Comparison of ENCODE assay signal across 1 cellular context in the genomic region with DNA sequence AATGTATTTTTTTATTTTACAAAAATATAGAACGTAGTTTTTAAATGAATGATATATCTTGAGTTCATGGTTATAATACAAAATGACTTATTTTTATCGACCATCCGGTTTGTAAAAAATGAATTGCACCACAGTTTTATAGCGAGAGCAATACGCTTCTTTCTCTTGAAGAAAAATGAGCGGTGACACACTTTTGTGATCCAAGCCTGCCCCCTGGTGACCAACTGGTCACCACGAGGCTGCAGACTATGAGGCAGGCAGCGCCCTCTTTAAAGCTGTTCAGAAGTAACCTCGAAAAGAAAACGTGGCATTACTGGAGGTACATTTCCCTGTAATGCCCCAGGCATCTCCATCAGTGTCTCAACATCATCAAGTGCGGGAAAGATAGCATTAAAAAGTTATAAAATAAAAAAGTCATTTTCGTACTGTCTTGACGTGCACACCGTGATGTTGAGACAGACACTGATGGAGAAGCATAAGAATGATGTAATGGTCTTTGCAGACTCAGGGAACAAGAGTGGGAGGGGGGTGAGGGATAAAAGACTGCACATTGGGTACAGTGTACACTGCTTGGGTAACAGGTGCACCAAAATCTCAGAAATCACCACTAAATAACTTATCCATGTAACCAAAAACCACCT.
TF ChIP-seq lines count a peak whose summit lies in the region.

No MANE protein-coding gene starts in this region.

TF ChIP-seq in SK-N-SH, 30 proteins besides CTCF, POLR2A, EP300 and RAD21 (continued from another document):
- TF ChIP-seq REST (IDR thresholded peaks at IDR 0.05; ENCODE audit: low read depth, low read length): no peak
- peak; percentile 98 for TF ChIP-seq SMC3 (IDR thresholded peaks at IDR 0.05; ENCODE audit: low read depth, low read length)
- no peak for TF ChIP-seq FOXJ3 (CRISPR knock-in tag; IDR thresholded peaks at IDR 0.05)
- TF ChIP-seq GATA2 (CRISPR knock-in tag; IDR thresholded peaks at IDR 0.05): no peak
- no peak for TF ChIP-seq EZH2phosphoT487 (IDR thresholded peaks at IDR 0.05; ENCODE audit: borderline replicate concordance, low read depth)
- TF ChIP-seq TCF12 (IDR thresholded peaks at IDR 0.05): no peak
- TF ChIP-seq ELF1 (IDR thresholded peaks at IDR 0.05): no peak
- TF ChIP-seq RCOR1 (IDR thresholded peaks at IDR 0.05; ENCODE audit: low read length): no peak
- no peak for TF ChIP-seq JUND (IDR thresholded peaks at IDR 0.05)
- no peak for TF ChIP-seq RXRA (IDR thresholded peaks at IDR 0.05; ENCODE audit: borderline replicate concordance, low read depth)
- TF ChIP-seq USF2 (IDR thresholded peaks at IDR 0.05; ENCODE audit: borderline replicate concordance, low read depth, low read length): no peak
- no peak for TF ChIP-seq YY1 (IDR thresholded peaks at IDR 0.05; ENCODE audit: low read depth)
- no peak for TF ChIP-seq IRF3 (IDR thresholded peaks at IDR 0.05; ENCODE audit: low read depth, low read length)
- TF ChIP-seq, protein P1, sequence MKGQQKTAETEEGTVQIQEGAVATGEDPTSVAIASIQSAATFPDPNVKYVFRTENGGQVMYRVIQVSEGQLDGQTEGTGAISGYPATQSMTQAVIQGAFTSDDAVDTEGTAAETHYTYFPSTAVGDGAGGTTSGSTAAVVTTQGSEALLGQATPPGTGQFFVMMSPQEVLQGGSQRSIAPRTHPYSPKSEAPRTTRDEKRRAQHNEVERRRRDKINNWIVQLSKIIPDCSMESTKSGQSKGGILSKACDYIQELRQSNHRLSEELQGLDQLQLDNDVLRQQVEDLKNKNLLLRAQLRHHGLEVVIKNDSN (IDR thresholded peaks at IDR 0.05; ENCODE audit: borderline replicate concordance, low read depth): no peak
- TF ChIP-seq, protein P2, sequence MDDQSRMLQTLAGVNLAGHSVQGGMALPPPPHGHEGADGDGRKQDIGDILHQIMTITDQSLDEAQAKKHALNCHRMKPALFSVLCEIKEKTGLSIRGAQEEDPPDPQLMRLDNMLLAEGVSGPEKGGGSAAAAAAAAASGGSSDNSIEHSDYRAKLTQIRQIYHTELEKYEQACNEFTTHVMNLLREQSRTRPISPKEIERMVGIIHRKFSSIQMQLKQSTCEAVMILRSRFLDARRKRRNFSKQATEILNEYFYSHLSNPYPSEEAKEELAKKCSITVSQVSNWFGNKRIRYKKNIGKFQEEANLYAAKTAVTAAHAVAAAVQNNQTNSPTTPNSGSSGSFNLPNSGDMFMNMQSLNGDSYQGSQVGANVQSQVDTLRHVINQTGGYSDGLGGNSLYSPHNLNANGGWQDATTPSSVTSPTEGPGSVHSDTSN (IDR thresholded peaks at IDR 0.05): no peak
